Comparison of ENCODE assay signal across 8 cellular contexts in genomic region chr12:75953312-75953906, GRCh38.
A peak's percentile ranks its signal among the peaks of the same experiment; 100 is the strongest.
DNase-seq lines count a peak whose midpoint lies in the region; ATAC-seq and TF ChIP-seq lines count a peak whose summit lies in the region.
"Had no signal": no experiment of that assay in that cellular context is flagged by ENCODE, and none has a peak within 500 bp of the region (broad histone marks: within the 10 kb centered on the region; RNA-seq: fewer than 3 reads in every experiment).

No MANE protein-coding gene starts in this region.

- 67 to 75% (median 70%) methylated on average over 5 of the region's 5 CpGs for WGBS in adrenal gland, 4 donors
- WGBS in stomach, 5 donors = 56 to 71% (median 66%) methylated on average over 5 of the region's 5 CpGs

- H3K4me1 ChIP-seq in adrenal gland (replicated peaks in 1 of 2) (peaks cover 10 to 27% of the 10 kb centered on the region in 2 donors), stomach (peaks cover 17 to 31% (median 23%) of the 10 kb centered on the region in 4 donors)

- no peak for TF ChIP-seq CTCF in adrenal gland (IDR thresholded peaks at IDR 0.05)
- TF ChIP-seq CTCF in stomach (IDR thresholded peaks at IDR 0.05) = no peak

- H3K4me3 ChIP-seq in adrenal gland (no peak overlapping the region), stomach (no peak overlapping the region)

- H3K27ac ChIP-seq in adrenal gland = peak overlapping the region in 3 of 5 donors; percentile 1 to 32 (median 13)
- peak overlapping the region; percentile 24 to 77 (median 57) for H3K27ac ChIP-seq in stomach

- TF ChIP-seq POLR2A in adrenal gland (IDR thresholded peaks at IDR 0.05) (no peak), stomach (IDR thresholded peaks at IDR 0.05) (no peak)

- H3K27me3 ChIP-seq in adrenal gland (no peaks in the 10 kb centered on the region), stomach (no peaks in the 10 kb centered on the region)

- H3K9me3 ChIP-seq in adrenal gland (replicated peaks in 1 of 3) = no peaks in the 10 kb centered on the region
- no peaks in the 10 kb centered on the region for H3K9me3 ChIP-seq in stomach

- DNase-seq in HT-29 (ENCODE audit: low spot score) (peak; percentile 76), adrenal gland (no peak), glomerular visceral epithelial cell (ENCODE audit: extremely low spot score) (peak; percentile 36), stomach (no peak), HuH-7 (ENCODE audit: low spot score) (no peak), NCI-H1048 (lab: John Stamatoyannopoulos, UW) (no peak)
- DNase-seq: activated CD8-positive, alpha-beta T cell treated with anti-CD3 and anti-CD28 coated beads, Interleukin-2, amount 10 ng/mL, durations not matched to agents 7 days and 5 days had no signal

- H3K36me3 ChIP-seq in adrenal gland (replicated peaks in 1 of 2) (no peaks in the 10 kb centered on the region), stomach (no peaks in the 10 kb centered on the region)

- no peak for ATAC-seq in HG02885 (IDR thresholded peaks at IDR 0.05; ENCODE audit: poor library complexity, unreplicated experiment)
- ATAC-seq: activated CD8-positive, alpha-beta T cell treated with anti-CD3 and anti-CD28 coated beads, Interleukin-2, amount 10 ng/mL, durations not matched to agents 7 days and 5 days had no signal

- intact Hi-C loops in adrenal gland (cut with DNase I) = no loop called here
- intact Hi-C loops in stomach (cut with DNase I; ENCODE audit: low total_unique reads) = no loop called here

- TF ChIP-seq EP300 in stomach (IDR thresholded peaks at IDR 0.05) = no peak

Comparison
In these comparisons a context has a peak if more than half of its experiments do, and no peak if none do; other contexts are left out.
1. DNase-seq: peak in HT-29 (single experiment) and glomerular visceral epithelial cell (single experiment); none in adrenal gland (0 of 7), stomach (single experiment), HuH-7 (single experiment) and NCI-H1048 (single experiment).